9 cellular contexts compared by ENCODE assay signal in the genomic region with DNA sequence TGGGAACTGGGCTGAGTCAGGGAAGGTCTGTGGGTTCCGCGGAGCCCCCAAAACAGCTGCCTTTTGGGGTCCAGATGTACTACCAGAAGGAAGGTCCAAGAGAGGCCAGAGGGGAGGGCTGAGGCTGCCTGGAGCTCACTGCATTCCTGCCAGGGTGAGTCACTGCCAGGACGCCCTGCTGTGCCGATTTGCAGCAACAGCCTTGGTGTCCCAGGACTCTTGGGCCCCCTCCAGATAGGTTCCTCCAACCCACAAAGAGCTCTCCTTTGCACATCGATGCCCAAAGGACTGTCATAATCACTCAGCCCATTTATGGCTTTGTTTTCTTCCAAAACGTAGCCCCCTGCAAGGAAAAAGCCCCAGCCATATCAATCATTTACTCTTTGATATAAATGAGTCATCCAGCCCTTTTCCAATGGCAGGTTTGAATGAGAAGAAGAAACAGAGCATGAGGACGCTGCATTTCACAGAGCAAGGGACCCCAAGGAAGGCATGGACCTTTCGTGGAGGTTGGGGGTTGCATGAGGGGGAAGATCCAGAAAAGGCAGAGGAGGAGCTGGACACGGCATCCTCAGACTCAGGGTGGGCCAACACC. TPM values are rescaled to one million over a fixed set of nuclear protein-coding genes. Genes with fewer than 3 reads are reported as not detected.
DNase-seq lines count a peak whose midpoint lies in the region; ATAC-seq and TF ChIP-seq lines count a peak whose summit lies in the region.
"Had no signal": no experiment of that assay in that cellular context is flagged by ENCODE, and none has a peak within 500 bp of the region (broad histone marks: within the 10 kb centered on the region; RNA-seq: fewer than 3 reads in every experiment).

No MANE protein-coding gene starts in this region.

- no peak for TF ChIP-seq EP300 in Ishikawa (IDR thresholded peaks at IDR 0.05; ENCODE audit: borderline replicate concordance)

- H3K4me3 ChIP-seq in AG04450 (ENCODE audit: low read depth, low read length) (no peak overlapping the region), left lung (no peak overlapping the region)
- no peak overlapping the region for H3K4me3 ChIP-seq in CD4-positive, alpha-beta memory T cell (ENCODE audit: low read length in 2 of 2)

- H3K27me3 ChIP-seq in AG04450 (ENCODE audit: control insufficient read depth, insufficient read depth, low read length) (peaks cover 4% of the 10 kb centered on the region), left lung (no peaks in the 10 kb centered on the region)
- H3K27me3 ChIP-seq in CD4-positive, alpha-beta memory T cell (ENCODE audit: insufficient read depth, low read length) = no peaks in the 10 kb centered on the region

- CTCF ChIA-PET in AG04450 (lab: Charles Lee) = interaction anchor here (0.7 to 2.7 kb wide), 9 partner anchors 18 to 145 kb away, joined by 3 to 12 read pairs (median 4); no protein-coding TSS in a partner anchor
- CTCF ChIA-PET in CD4-positive, alpha-beta memory T cell (lab: Charles Lee; ENCODE audit: partially characterized antibody) = no interaction called here

- H3K36me3 ChIP-seq in left lung = no peaks in the 10 kb centered on the region
- no peaks in the 10 kb centered on the region for H3K36me3 ChIP-seq in CD4-positive, alpha-beta memory T cell (ENCODE audit: insufficient read depth, low read length)

- TF ChIP-seq RAD21 in Ishikawa (IDR thresholded peaks at IDR 0.05; ENCODE audit: low read depth) = no peak

- peak overlapping the region; percentile 97 for H3K27ac Mint-ChIP-seq in chondrocyte (ENCODE audit: unreplicated experiment)
- H3K27ac Mint-ChIP-seq in CD4-positive, alpha-beta memory T cell = no peak overlapping the region

- TF ChIP-seq CTCF in AG04450 (IDR thresholded peaks at IDR 0.05; ENCODE audit: low read depth, low read length) (no peak), chondrocyte (IDR thresholded peaks at IDR 0.05) (no peak), left lung (IDR thresholded peaks at IDR 0.05) (no peak)

- H3K27me3 Mint-ChIP-seq in chondrocyte (ENCODE audit: low read depth) = no peaks in the 10 kb centered on the region
- peaks cover 4 to 21% of the 10 kb centered on the region in 2 donors for H3K27me3 Mint-ChIP-seq in CD4-positive, alpha-beta memory T cell

- peak; percentile 72 for ATAC-seq in left lung

- H3K4me3 Mint-ChIP-seq in chondrocyte (ENCODE audit: unreplicated experiment) = peak overlapping the region; percentile 10
- H3K4me3 Mint-ChIP-seq in CD4-positive, alpha-beta memory T cell = no peak overlapping the region

- peaks cover 3% of the 10 kb centered on the region for H3K9me3 Mint-ChIP-seq in chondrocyte (ENCODE audit: low read depth)
- peaks cover 0 to 2% (median 0%) of the 10 kb centered on the region in 8 donors for H3K9me3 Mint-ChIP-seq in CD4-positive, alpha-beta memory T cell

- POLR2A ChIA-PET in AG04450 (lab: Yijun Ruan, JAX) = interaction anchor here (0.6 to 1.4 kb wide), 5 partner anchors 9 to 1050 kb away, joined by 3 to 6 read pairs (median 3); no protein-coding TSS in a partner anchor
- POLR2A ChIA-PET in CD4-positive, alpha-beta memory T cell (lab: Charles Lee; ENCODE audit: partially characterized antibody) = no interaction called here

- no peaks in the 10 kb centered on the region for H3K36me3 Mint-ChIP-seq in chondrocyte (ENCODE audit: low read depth)
- no peaks in the 10 kb centered on the region for H3K36me3 Mint-ChIP-seq in CD4-positive, alpha-beta memory T cell

- H3K27ac ChIP-seq in AG04450 (ENCODE audit: low read depth, low read length) (peak overlapping the region; percentile 61), left lung (no peak overlapping the region)
- no peak overlapping the region for H3K27ac ChIP-seq in CD4-positive, alpha-beta memory T cell (ENCODE audit: low read depth, low read length)

- H3K4me1 Mint-ChIP-seq in chondrocyte (ENCODE audit: low read depth) = peaks cover 44% of the 10 kb centered on the region
- H3K4me1 Mint-ChIP-seq in CD4-positive, alpha-beta memory T cell = no peaks in the 10 kb centered on the region

- no peaks in the 10 kb centered on the region for H3K4me1 ChIP-seq in left lung
- no peaks in the 10 kb centered on the region for H3K4me1 ChIP-seq in CD4-positive, alpha-beta memory T cell (ENCODE audit: insufficient read depth, low read length)

- peaks cover 4% of the 10 kb centered on the region; the same call in 1 of the 2 replicates for H3K9me3 ChIP-seq in AG04450 (ENCODE audit: control insufficient read depth, insufficient read depth, low read length)
- no peaks in the 10 kb centered on the region for H3K9me3 ChIP-seq in left lung
- no peaks in the 10 kb centered on the region for H3K9me3 ChIP-seq in CD4-positive, alpha-beta memory T cell (ENCODE audit: control insufficient read depth in 1 of 2, low read length in 2 of 2)

- peak; percentile 33 for DNase-seq in AG04450 (ENCODE audit: low read depth, low spot score)
- DNase-seq in chondrocyte (ENCODE audit: low spot score) = peak; percentile 95
- DNase-seq in left lung = no peak
- no peak for DNase-seq in superior temporal gyrus (ENCODE audit: extremely low spot score)
- DNase-seq in middle frontal gyrus (ENCODE audit: extremely low spot score, low spot score) = no peak
- DNase-seq in CD4-positive, alpha-beta memory T cell = no peak
- DNase-seq in activated CD4-positive, CD25-positive, alpha-beta regulatory T cell treated with anti-CD3 and anti-CD28 coated beads, Interleukin-2, amount 50 U/mL, for 72 hours = no peak
- DNase-seq: NCI-H2081 had no signal

- intact Hi-C loops in left lung (cut with DNase I) = no loop called here
- intact Hi-C loops in CD4-positive, alpha-beta memory T cell (cut with micrococcal nuclease) = no loop called here

TF ChIP-seq in Ishikawa, 13 proteins besides CTCF, POLR2A, EP300 and RAD21:
- TF ChIP-seq NFIC (IDR thresholded peaks at IDR 0.05) = peak; percentile 32; the same call in 1 of the 2 replicates
- peak; percentile 96 for TF ChIP-seq TEAD4 (IDR thresholded peaks at IDR 0.05)
- TF ChIP-seq EGR1 (IDR thresholded peaks at IDR 0.05) = no peak
- no peak for TF ChIP-seq FOXM1 (IDR thresholded peaks at IDR 0.05; ENCODE audit: borderline replicate concordance, low read depth)
- TF ChIP-seq, protein P1, sequence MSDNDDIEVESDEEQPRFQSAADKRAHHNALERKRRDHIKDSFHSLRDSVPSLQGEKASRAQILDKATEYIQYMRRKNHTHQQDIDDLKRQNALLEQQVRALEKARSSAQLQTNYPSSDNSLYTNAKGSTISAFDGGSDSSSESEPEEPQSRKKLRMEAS (IDR thresholded peaks at IDR 0.05) = 0 out of 2 replicates have a peak, but pooled peaks have one; percentile 18

RNA-seq across cellular contexts. Expression of gene COL13A1, which starts 32.2 kb away (rescaled TPM):
- 10.9 and 13.1 TPM in 2 replicates for polyA plus RNA-seq in AG04450 (2011; rRNA removed)
- 4.8 and 5.6 TPM in 2 replicates for polyA minus RNA-seq in AG04450 (2011; rRNA and poly(A)+ RNA removed)
- total RNA-seq in chondrocyte (25.6 to 52.1 TPM (median 27.5 TPM) in 3 replicates), left lung (1 to 10 TPM; 2.1 to 4.0 TPM)
- not detected for total RNA-seq in CD4-positive, alpha-beta memory T cell
- not detected for polyA plus RNA-seq in CD4-positive, alpha-beta memory T cell

Comparison
In these comparisons a context has a peak if more than half of its experiments do, and no peak if none do; other contexts are left out.
1. DNase-seq: peak in AG04450 (single experiment) and chondrocyte (single experiment); none in left lung (0 of 2), superior temporal gyrus (single experiment), middle frontal gyrus (single experiment), CD4-positive, alpha-beta memory T cell (0 of 5) and activated CD4-positive, CD25-positive, alpha-beta regulatory T cell treated with anti-CD3 and anti-CD28 coated beads, Interleukin-2, amount 50 U/mL, for 72 hours (single experiment).